8 cellular contexts compared by ENCODE assay signal in genomic region chr4:87559090-87559837, GRCh38. TPM values are rescaled to one million over a fixed set of nuclear protein-coding genes. Genes with fewer than 3 reads are reported as not detected.
DNase-seq lines count a peak whose midpoint lies in the region; ATAC-seq, FAIRE-seq and TF ChIP-seq lines count a peak whose summit lies in the region.

No MANE protein-coding gene starts in this region.

- H3K4me1 ChIP-seq in esophagus muscularis mucosa = peaks cover 0 to 11% (median 0%) of the 10 kb centered on the region in 4 donors

- H3K9me3 ChIP-seq in esophagus muscularis mucosa = no peaks in the 10 kb centered on the region

- no peak for TF ChIP-seq EP300 in esophagus muscularis mucosa (IDR thresholded peaks at IDR 0.05)

- H3K36me3 Mint-ChIP-seq in activated T-cell treated with anti-CD3 and anti-CD28 coated beads, Interleukin-2, amount 50 U/mL, for 24 hours (ENCODE audit: low read depth) = no peaks in the 10 kb centered on the region

- intact Hi-C loops in sciatic nerve (cut with DNase I) (no loop called here), esophagus muscularis mucosa (cut with DNase I) (no loop called here)

- 45% methylated on average over 8 of the region's 8 CpGs for WGBS in esophagus muscularis mucosa

- TF ChIP-seq POLR2A in GM12891 (IDR thresholded peaks at IDR 0.05; ENCODE audit: low read depth, low read length) (no peak), esophagus muscularis mucosa (IDR thresholded peaks at IDR 0.05; ENCODE audit: low read depth) (no peak)

- H3K4me3 Mint-ChIP-seq in activated T-cell treated with anti-CD3 and anti-CD28 coated beads, Interleukin-2, amount 50 U/mL, for 24 hours = no peak overlapping the region

- DNase-seq in NCI-H69 (lab: John Stamatoyannopoulos, UW) (peak; percentile 91), sciatic nerve (ENCODE audit: low spot score) (no peak), GM12891 (ENCODE audit: insufficient read length, low spot score) (no peak), esophagus muscularis mucosa (ENCODE audit: extremely low spot score) (no peak)
- peak; percentile 34 for DNase-seq in activated T-cell treated with anti-CD3 and anti-CD28 coated beads, Interleukin-2, amount 50 U/mL, for 24 hours

- no peak overlapping the region for H3K27ac Mint-ChIP-seq in activated T-cell treated with anti-CD3 and anti-CD28 coated beads, Interleukin-2, amount 50 U/mL, for 24 hours

- peaks cover 23% of the 10 kb centered on the region for H3K4me1 Mint-ChIP-seq in activated T-cell treated with anti-CD3 and anti-CD28 coated beads, Interleukin-2, amount 50 U/mL, for 24 hours (ENCODE audit: low read depth)

- no peak overlapping the region for H3K4me3 ChIP-seq in esophagus muscularis mucosa

- ATAC-seq in GM19328 (IDR thresholded peaks at IDR 0.05; ENCODE audit: unreplicated experiment) (peak; percentile 93), HG03139 (IDR thresholded peaks at IDR 0.05; ENCODE audit: unreplicated experiment) (peak; percentile 99), sciatic nerve (peak; percentile 60)

- H3K27me3 Mint-ChIP-seq in activated T-cell treated with anti-CD3 and anti-CD28 coated beads, Interleukin-2, amount 50 U/mL, for 24 hours = no peaks in the 10 kb centered on the region

- no peaks in the 10 kb centered on the region for H3K27me3 ChIP-seq in esophagus muscularis mucosa

- no peaks in the 10 kb centered on the region for H3K9me3 Mint-ChIP-seq in activated T-cell treated with anti-CD3 and anti-CD28 coated beads, Interleukin-2, amount 50 U/mL, for 24 hours

- no peak for TF ChIP-seq CTCF in C4-2B (conservative IDR thresholded peaks at IDR 0.05)
- TF ChIP-seq CTCF in esophagus muscularis mucosa (IDR thresholded peaks at IDR 0.05) = no peak

- no peak for FAIRE-seq in GM12891 (lab: Jason Lieb, UNC)

- H3K36me3 ChIP-seq in esophagus muscularis mucosa = no peaks in the 10 kb centered on the region

- H3K27ac ChIP-seq in C4-2B = peak overlapping the region; percentile 59; the same call in 1 of the 2 replicates
- no peak overlapping the region for H3K27ac ChIP-seq in esophagus muscularis mucosa (replicated peaks in 1 of 4)

TF ChIP-seq in GM12891, 5 proteins besides CTCF, POLR2A, EP300 and RAD21:
- TF ChIP-seq TAF1 (IDR thresholded peaks at IDR 0.05; ENCODE audit: low read depth, low read length) = no peak
- no peak for TF ChIP-seq POU2F2 (IDR thresholded peaks at IDR 0.05; ENCODE audit: low read depth, low read length)
- no peak for TF ChIP-seq PAX5 (IDR thresholded peaks at IDR 0.05; ENCODE audit: insufficient read depth, low read length, severe bottlenecking)
- TF ChIP-seq POLR2AphosphoS5 (IDR thresholded peaks at IDR 0.05; ENCODE audit: low read depth, low read length) = no peak
- TF ChIP-seq SPI1 (IDR thresholded peaks at IDR 0.05; ENCODE audit: low read depth, low read length) = no peak

RNA-seq across cellular contexts. Expression of gene SPARCL1, which starts 30.1 kb away (rescaled TPM):
- total RNA-seq in sciatic nerve (441 TPM), esophagus muscularis mucosa (1,000 to 10,000 TPM; 1,380 to 2,231 (median 1,856) TPM)
- not detected for polyA plus RNA-seq in GM12891 (2012; ENCODE audit: low read depth, missing spikeins)

RNA-seq across cellular contexts. Expression of gene DSPP, which starts 49.1 kb away (rescaled TPM):
- not detected for total RNA-seq in sciatic nerve
- not detected for polyA plus RNA-seq in GM12891 (2012; ENCODE audit: low read depth, missing spikeins)
- not detected for total RNA-seq in esophagus muscularis mucosa

Comparison
In these comparisons a context has a peak if more than half of its experiments do, and no peak if none do; other contexts are left out.
1. DNase-seq: peak in NCI-H69 (single experiment) and activated T-cell treated with anti-CD3 and anti-CD28 coated beads, Interleukin-2, amount 50 U/mL, for 24 hours (single experiment); none in sciatic nerve (single experiment), GM12891 (single experiment) and esophagus muscularis mucosa (single experiment).
2. Peak in every context shown above with its lines, with median percentiles within 50 percentile points of each other: ATAC-seq.